1 cellular context compared by ENCODE assay signal in the genomic region with DNA sequence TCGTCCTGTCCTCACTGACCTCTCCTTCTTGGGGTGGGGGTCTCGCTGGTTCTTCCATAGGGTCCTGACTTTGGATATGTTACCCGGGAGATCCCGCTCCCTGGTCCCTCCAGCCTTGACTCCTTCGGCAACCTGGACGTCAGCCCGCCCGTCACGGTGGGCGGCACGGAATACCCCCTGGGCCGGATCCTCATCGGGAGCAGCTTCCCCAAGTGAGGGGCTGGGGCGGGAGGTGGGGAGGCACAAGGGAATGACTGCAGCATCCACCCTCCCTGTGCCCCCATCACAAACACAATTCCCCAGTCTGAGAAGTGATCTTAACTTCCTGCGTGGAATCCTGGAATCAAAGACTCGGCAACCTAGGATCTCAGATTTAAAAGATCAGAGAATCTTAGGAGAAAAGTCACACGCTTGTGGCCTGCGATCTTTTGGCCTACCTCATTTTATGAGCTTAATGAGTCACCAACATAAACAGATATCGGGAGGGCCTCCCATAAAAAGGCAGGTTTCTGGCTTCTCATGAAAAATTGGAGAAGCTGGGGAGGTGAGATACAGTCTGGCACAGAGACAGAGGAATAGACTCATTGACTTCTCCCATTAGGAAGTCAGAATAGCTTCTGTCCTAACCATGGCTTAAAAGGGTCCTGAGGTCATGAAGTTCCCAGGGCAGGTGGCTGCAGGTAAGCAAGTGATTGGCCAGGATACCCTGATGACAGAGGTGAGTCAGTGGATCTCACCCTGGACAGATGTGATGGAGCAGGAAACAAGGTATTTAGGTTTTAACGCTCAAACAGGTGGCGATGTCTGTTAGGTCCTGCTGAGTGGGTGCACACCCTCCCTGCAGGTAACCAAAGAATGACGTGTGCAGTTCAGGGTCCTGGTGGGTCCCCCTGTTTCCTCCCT.
TF ChIP-seq lines count a peak whose summit lies in the region.

No MANE protein-coding gene starts in this region.

TF ChIP-seq in HepG2, 621 proteins besides CTCF, POLR2A, EP300 and RAD21:
- TF ChIP-seq ZZZ3 (CRISPR knock-in tag; IDR thresholded peaks at IDR 0.05; ENCODE audit: borderline replicate concordance), result no peak
- TF ChIP-seq ZNF296 (CRISPR knock-in tag; conservative IDR thresholded peaks at IDR 0.05), result no peak
- no peak for TF ChIP-seq ZNF34 (CRISPR knock-in tag; IDR thresholded peaks at IDR 0.05; ENCODE audit: borderline replicate concordance)
- no peak for TF ChIP-seq HNRNPUL1 (IDR thresholded peaks at IDR 0.05; ENCODE audit: low read depth, low read length)
- no peak for TF ChIP-seq U2AF2 (IDR thresholded peaks at IDR 0.05; ENCODE audit: low read depth, low read length)
- TF ChIP-seq RFXANK (CRISPR knock-in tag; IDR thresholded peaks at IDR 0.05), result no peak
- TF ChIP-seq, protein P1, sequence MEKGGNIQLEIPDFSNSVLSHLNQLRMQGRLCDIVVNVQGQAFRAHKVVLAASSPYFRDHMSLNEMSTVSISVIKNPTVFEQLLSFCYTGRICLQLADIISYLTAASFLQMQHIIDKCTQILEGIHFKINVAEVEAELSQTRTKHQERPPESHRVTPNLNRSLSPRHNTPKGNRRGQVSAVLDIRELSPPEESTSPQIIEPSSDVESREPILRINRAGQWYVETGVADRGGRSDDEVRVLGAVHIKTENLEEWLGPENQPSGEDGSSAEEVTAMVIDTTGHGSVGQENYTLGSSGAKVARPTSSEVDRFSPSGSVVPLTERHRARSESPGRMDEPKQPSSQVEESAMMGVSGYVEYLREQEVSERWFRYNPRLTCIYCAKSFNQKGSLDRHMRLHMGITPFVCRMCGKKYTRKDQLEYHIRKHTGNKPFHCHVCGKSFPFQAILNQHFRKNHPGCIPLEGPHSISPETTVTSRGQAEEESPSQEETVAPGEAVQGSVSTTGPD (CRISPR knock-in tag; IDR thresholded peaks at IDR 0.05), result no peak
- TF ChIP-seq, protein P2, sequence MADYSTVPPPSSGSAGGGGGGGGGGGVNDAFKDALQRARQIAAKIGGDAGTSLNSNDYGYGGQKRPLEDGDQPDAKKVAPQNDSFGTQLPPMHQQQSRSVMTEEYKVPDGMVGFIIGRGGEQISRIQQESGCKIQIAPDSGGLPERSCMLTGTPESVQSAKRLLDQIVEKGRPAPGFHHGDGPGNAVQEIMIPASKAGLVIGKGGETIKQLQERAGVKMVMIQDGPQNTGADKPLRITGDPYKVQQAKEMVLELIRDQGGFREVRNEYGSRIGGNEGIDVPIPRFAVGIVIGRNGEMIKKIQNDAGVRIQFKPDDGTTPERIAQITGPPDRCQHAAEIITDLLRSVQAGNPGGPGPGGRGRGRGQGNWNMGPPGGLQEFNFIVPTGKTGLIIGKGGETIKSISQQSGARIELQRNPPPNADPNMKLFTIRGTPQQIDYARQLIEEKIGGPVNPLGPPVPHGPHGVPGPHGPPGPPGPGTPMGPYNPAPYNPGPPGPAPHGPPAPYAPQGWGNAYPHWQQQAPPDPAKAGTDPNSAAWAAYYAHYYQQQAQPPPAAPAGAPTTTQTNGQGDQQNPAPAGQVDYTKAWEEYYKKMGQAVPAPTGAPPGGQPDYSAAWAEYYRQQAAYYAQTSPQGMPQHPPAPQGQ (CRISPR knock-in tag; IDR thresholded peaks at IDR 0.05; ENCODE audit: borderline replicate concordance), result no peak
- TF ChIP-seq NFE2L2 (IDR thresholded peaks at IDR 0.05; ENCODE audit: low read length), result no peak
TF ChIP-seq in HepG2: peak in this region for 0.
